ENCODE assay signal across 11 cellular contexts in genomic region chr7:141028767-141029166, GRCh38. TPM values are rescaled to one million over a fixed set of nuclear protein-coding genes. Genes with fewer than 3 reads are reported as not detected.
"Had no signal": no experiment of that assay in that cellular context is flagged by ENCODE, and none has a peak within 500 bp of the region (broad histone marks: within the 10 kb centered on the region; RNA-seq: fewer than 3 reads in every experiment).

No MANE protein-coding gene starts in this region.

- H3K36me3 ChIP-seq: HAP-1 had no signal

- ATAC-seq: HCT116 had no signal

- H2AFZ ChIP-seq: GM23248 had no signal

- H3K9ac ChIP-seq: GM23248, KMS-11 had no signal

- H3K4me3 ChIP-seq: GM23248, HAP-1 had no signal

- DNase-seq: GM23248, GOT3, H7, IMR-90, Karpas-422, KBM-7 had no signal

- H3K4me2 ChIP-seq: KMS-11 had no signal

- H3K4me1 ChIP-seq: HAP-1 had no signal

- H3K27ac ChIP-seq: GM23248, HL-60, KMS-11 had no signal

RNA-seq across cellular contexts. Expression of gene TMEM178B, which starts 45.1 kb away (rescaled TPM):
- total RNA-seq: HT1080 had no signal
